ENCODE assay signal across 1 cellular context in the genomic region with DNA sequence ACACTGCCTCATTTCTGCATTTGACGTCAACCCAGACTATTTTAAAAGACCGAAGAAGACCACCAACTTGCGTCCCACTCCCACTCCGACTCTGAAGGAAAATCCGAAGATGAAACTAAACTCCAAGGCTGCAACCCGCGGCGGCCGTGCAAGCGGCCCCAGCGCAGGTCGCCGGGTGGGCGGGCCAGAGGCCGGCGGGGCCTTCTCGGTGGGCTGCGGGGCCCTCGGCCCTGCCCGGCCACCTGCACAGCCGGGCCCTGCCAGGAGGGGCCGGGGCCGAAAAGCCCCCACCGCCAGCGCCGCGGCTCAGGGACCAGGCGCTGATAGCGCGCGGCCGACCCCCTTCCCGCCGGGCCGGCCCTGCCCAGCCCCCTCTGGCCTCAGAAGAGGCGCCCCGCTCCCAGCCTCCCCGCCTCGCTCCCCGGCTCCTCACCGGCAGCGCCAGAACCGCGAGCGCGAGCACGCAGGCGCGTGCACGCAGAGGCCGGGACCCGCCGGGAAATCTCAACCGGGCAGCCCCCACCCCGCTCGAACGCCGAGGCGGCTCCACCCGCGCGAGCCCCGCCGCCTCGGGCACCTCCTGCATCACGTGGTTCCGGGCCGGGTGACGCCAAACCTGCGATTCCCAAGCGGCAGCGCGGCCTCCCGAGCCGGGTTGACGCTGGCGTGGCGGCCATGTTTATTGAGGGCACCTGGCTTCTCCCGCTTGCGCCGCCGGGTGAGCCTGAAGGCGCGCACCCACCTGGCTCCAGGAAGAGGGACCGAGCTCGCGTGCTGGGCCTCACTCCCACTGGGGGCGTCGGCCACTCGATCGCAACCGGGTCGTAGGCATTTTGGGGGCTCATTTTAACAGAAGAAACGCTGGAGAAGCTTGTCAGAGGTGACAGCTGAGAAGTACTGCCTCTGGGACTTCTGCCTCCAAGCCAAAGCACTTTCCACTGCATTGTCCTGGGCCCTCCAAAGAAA.
A peak's percentile ranks its signal among the peaks of the same experiment; 100 is the strongest.
TF ChIP-seq lines count a peak whose summit lies in the region.

A gene (minus strand): TSS at position 589 of the 966 bp plus-strand sequence. CDS start 1,170 bp downstream, outside the sequence.

TF ChIP-seq in HepG2, 621 proteins besides CTCF, POLR2A, EP300 and RAD21 (continued from another document and continues in another):
- TF ChIP-seq, protein P1, sequence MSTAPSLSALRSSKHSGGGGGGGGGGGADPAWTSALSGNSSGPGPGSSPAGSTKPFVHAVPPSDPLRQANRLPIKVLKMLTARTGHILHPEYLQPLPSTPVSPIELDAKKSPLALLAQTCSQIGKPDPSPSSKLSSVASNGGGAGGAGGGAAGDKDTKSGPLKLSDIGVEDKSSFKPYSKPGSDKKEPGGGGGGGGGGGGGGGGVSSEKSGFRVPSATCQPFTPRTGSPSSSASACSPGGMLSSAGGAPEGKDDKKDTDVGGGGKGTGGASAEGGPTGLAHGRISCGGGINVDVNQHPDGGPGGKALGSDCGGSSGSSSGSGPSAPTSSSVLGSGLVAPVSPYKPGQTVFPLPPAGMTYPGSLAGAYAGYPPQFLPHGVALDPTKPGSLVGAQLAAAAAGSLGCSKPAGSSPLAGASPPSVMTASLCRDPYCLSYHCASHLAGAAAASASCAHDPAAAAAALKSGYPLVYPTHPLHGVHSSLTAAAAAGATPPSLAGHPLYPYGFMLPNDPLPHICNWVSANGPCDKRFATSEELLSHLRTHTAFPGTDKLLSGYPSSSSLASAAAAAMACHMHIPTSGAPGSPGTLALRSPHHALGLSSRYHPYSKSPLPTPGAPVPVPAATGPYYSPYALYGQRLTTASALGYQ (CRISPR knock-in tag; IDR thresholded peaks at IDR 0.05): peak; percentile 56
- TF ChIP-seq SPEN (CRISPR knock-in tag; IDR thresholded peaks at IDR 0.05; ENCODE audit: low read depth) (peak; percentile 90), SKI (IDR thresholded peaks at IDR 0.05; ENCODE audit: partially characterized antibody) (peak; percentile 31), EEA1 (CRISPR knock-in tag; IDR thresholded peaks at IDR 0.05; ENCODE audit: borderline replicate concordance) (peak; percentile 29; the same call in 1 of the 2 replicates), ZNF572 (CRISPR knock-in tag; IDR thresholded peaks at IDR 0.05) (no peak), ZNF788 (CRISPR knock-in tag; IDR thresholded peaks at IDR 0.05; ENCODE audit: borderline replicate concordance) (peak; percentile 96; the same call in 1 of the 2 replicates), ZNF614 (CRISPR knock-in tag; IDR thresholded peaks at IDR 0.05; ENCODE audit: borderline replicate concordance) (peak; percentile 85; the same call in 1 of the 2 replicates), ZNF709 (CRISPR knock-in tag; IDR thresholded peaks at IDR 0.05) (peak; percentile 87), ZNF670 (CRISPR knock-in tag; IDR thresholded peaks at IDR 0.05; ENCODE audit: borderline replicate concordance) (no peak), RFXANK (CRISPR knock-in tag; IDR thresholded peaks at IDR 0.05) (no peak), ZFP41 (CRISPR knock-in tag; IDR thresholded peaks at IDR 0.05; ENCODE audit: borderline replicate concordance) (peak; percentile 98), HNRNPK (IDR thresholded peaks at IDR 0.05; ENCODE audit: low read depth, low read length, poor library complexity, severe bottlenecking) (peak; percentile 62), CBFB (CRISPR knock-in tag; IDR thresholded peaks at IDR 0.05) (peak; percentile 91), BRCA1 (CRISPR knock-in tag; IDR thresholded peaks at IDR 0.05) (no peak; the same call in 1 of the 2 replicates), HIVEP1 (CRISPR knock-in tag; IDR thresholded peaks at IDR 0.05) (peak; percentile 68), ISL2 (CRISPR knock-in tag; IDR thresholded peaks at IDR 0.05) (peak; percentile 61; the same call in 1 of the 2 replicates), ERF (CRISPR knock-in tag; IDR thresholded peaks at IDR 0.05) (peak; percentile 92), ZNF713 (CRISPR knock-in tag; IDR thresholded peaks at IDR 0.05) (0 out of 2 replicates have a peak, but pooled peaks have one; percentile 84), ZNF34 (CRISPR knock-in tag; IDR thresholded peaks at IDR 0.05; ENCODE audit: borderline replicate concordance) (peak; percentile 61; the same call in 1 of the 2 replicates), ZNF333 (CRISPR knock-in tag; IDR thresholded peaks at IDR 0.05; ENCODE audit: borderline replicate concordance) (peak; percentile 92; the same call in 1 of the 2 replicates), ELF1 (CRISPR knock-in tag; IDR thresholded peaks at IDR 0.05) (peak; percentile 82; the same call in 1 of the 2 replicates), MIXL1 (CRISPR knock-in tag; IDR thresholded peaks at IDR 0.05) (peak; percentile 26), ZFP36L1 (CRISPR knock-in tag; IDR thresholded peaks at IDR 0.05) (peak; percentile 88; the same call in 1 of the 2 replicates), LCORL (IDR thresholded peaks at IDR 0.05) (no peak), LCORL (CRISPR knock-in tag; IDR thresholded peaks at IDR 0.05) (0 out of 2 replicates have a peak, but pooled peaks have one; percentile 36), ZSCAN31 (CRISPR knock-in tag; IDR thresholded peaks at IDR 0.05; ENCODE audit: low read depth) (peak; percentile 88; the same call in 1 of the 2 replicates), TEAD3 (CRISPR knock-in tag; optimal IDR thresholded peaks at IDR 0.05; ENCODE audit: borderline replicate concordance) (peak; percentile 52), FOSL2 (CRISPR knock-in tag; IDR thresholded peaks at IDR 0.05) (peak; percentile 42; the same call in 1 of the 2 replicates), SMAD9 (CRISPR knock-in tag; IDR thresholded peaks at IDR 0.05) (0 out of 2 replicates have a peak, but pooled peaks have one; percentile 64), SMARCC2 (IDR thresholded peaks at IDR 0.05) (no peak), ZNF776 (CRISPR knock-in tag; IDR thresholded peaks at IDR 0.05) (peak; percentile 91), SRSF4 (IDR thresholded peaks at IDR 0.05; ENCODE audit: low read depth, low read length, poor library complexity, severe bottlenecking) (no peak), MTF1 (CRISPR knock-in tag; IDR thresholded peaks at IDR 0.05) (no peak), ZNF547 (CRISPR knock-in tag; IDR thresholded peaks at IDR 0.05) (peak; percentile 84; the same call in 1 of the 2 replicates), KLF12 (CRISPR knock-in tag; IDR thresholded peaks at IDR 0.05; ENCODE audit: borderline replicate concordance) (peak; percentile 64; the same call in 1 of the 2 replicates), ZNF292 (CRISPR knock-in tag; IDR thresholded peaks at IDR 0.05; ENCODE audit: borderline replicate concordance, low read depth) (0 out of 2 replicates have a peak, but pooled peaks have one; percentile 18), CREB1 (IDR thresholded peaks at IDR 0.05) (peak; percentile 65), CREB1 (CRISPR knock-in tag; IDR thresholded peaks at IDR 0.05) (no peak), KLF16 (CRISPR knock-in tag; IDR thresholded peaks at IDR 0.05) (peak; percentile 70 to 89; a peak in 3 of 4 replicates), REPIN1 (CRISPR knock-in tag; IDR thresholded peaks at IDR 0.05; ENCODE audit: borderline replicate concordance, low read depth) (peak; percentile 71; the same call in 1 of the 2 replicates), SP4 (CRISPR knock-in tag; IDR thresholded peaks at IDR 0.05) (no peak), KMT2A (CRISPR knock-in tag; IDR thresholded peaks at IDR 0.05) (peak; percentile 63; the same call in 1 of the 2 replicates), KLF9 (CRISPR knock-in tag; IDR thresholded peaks at IDR 0.05; ENCODE audit: low read depth) (no peak)
- TF ChIP-seq, protein P2, sequence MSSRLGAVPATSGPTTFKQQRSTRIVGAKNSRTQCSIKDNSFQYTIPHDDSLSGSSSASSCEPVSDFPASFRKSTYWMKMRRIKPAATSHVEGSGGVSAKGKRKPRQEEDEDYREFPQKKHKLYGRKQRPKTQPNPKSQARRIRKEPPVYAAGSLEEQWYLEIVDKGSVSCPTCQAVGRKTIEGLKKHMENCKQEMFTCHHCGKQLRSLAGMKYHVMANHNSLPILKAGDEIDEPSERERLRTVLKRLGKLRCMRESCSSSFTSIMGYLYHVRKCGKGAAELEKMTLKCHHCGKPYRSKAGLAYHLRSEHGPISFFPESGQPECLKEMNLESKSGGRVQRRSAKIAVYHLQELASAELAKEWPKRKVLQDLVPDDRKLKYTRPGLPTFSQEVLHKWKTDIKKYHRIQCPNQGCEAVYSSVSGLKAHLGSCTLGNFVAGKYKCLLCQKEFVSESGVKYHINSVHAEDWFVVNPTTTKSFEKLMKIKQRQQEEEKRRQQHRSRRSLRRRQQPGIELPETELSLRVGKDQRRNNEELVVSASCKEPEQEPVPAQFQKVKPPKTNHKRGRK (CRISPR knock-in tag; IDR thresholded peaks at IDR 0.05): peak; percentile 79; the same call in 1 of the 2 replicates
- TF ChIP-seq, protein P3, sequence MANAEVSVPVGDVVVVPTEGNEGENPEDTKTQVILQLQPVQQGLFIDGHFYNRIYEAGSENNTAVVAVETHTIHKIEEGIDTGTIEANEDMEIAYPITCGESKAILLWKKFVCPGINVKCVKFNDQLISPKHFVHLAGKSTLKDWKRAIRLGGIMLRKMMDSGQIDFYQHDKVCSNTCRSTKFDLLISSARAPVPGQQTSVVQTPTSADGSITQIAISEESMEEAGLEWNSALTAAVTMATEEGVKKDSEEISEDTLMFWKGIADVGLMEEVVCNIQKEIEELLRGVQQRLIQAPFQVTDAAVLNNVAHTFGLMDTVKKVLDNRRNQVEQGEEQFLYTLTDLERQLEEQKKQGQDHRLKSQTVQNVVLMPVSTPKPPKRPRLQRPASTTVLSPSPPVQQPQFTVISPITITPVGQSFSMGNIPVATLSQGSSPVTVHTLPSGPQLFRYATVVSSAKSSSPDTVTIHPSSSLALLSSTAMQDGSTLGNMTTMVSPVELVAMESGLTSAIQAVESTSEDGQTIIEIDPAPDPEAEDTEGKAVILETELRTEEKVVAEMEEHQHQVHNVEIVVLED (CRISPR knock-in tag; IDR thresholded peaks at IDR 0.05; ENCODE audit: borderline replicate concordance): peak; percentile 95
- TF ChIP-seq, protein P4, sequence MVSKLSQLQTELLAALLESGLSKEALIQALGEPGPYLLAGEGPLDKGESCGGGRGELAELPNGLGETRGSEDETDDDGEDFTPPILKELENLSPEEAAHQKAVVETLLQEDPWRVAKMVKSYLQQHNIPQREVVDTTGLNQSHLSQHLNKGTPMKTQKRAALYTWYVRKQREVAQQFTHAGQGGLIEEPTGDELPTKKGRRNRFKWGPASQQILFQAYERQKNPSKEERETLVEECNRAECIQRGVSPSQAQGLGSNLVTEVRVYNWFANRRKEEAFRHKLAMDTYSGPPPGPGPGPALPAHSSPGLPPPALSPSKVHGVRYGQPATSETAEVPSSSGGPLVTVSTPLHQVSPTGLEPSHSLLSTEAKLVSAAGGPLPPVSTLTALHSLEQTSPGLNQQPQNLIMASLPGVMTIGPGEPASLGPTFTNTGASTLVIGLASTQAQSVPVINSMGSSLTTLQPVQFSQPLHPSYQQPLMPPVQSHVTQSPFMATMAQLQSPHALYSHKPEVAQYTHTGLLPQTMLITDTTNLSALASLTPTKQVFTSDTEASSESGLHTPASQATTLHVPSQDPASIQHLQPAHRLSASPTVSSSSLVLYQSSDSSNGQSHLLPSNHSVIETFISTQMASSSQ (IDR thresholded peaks at IDR 0.05; ENCODE audit: low read depth): no peak
- TF ChIP-seq, protein P4 (CRISPR knock-in tag; IDR thresholded peaks at IDR 0.05; ENCODE audit: borderline replicate concordance): peak; percentile 58; the same call in 1 of the 2 replicates
- TF ChIP-seq, protein P5, sequence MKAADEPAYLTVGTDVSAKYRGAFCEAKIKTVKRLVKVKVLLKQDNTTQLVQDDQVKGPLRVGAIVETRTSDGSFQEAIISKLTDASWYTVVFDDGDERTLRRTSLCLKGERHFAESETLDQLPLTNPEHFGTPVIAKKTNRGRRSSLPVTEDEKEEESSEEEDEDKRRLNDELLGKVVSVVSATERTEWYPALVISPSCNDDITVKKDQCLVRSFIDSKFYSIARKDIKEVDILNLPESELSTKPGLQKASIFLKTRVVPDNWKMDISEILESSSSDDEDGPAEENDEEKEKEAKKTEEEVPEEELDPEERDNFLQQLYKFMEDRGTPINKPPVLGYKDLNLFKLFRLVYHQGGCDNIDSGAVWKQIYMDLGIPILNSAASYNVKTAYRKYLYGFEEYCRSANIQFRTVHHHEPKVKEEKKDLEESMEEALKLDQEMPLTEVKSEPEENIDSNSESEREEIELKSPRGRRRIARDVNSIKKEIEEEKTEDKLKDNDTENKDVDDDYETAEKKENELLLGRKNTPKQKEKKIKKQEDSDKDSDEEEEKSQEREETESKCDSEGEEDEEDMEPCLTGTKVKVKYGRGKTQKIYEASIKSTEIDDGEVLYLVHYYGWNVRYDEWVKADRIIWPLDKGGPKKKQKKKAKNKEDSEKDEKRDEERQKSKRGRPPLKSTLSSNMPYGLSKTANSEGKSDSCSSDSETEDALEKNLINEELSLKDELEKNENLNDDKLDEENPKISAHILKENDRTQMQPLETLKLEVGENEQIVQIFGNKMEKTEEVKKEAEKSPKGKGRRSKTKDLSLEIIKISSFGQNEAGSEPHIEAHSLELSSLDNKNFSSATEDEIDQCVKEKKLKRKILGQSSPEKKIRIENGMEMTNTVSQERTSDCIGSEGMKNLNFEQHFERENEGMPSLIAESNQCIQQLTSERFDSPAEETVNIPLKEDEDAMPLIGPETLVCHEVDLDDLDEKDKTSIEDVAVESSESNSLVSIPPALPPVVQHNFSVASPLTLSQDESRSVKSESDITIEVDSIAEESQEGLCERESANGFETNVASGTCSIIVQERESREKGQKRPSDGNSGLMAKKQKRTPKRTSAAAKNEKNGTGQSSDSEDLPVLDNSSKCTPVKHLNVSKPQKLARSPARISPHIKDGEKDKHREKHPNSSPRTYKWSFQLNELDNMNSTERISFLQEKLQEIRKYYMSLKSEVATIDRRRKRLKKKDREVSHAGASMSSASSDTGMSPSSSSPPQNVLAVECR (CRISPR knock-in tag; IDR thresholded peaks at IDR 0.05; ENCODE audit: borderline replicate concordance): peak; percentile 84; the same call in 1 of the 2 replicates
- TF ChIP-seq, protein P6, sequence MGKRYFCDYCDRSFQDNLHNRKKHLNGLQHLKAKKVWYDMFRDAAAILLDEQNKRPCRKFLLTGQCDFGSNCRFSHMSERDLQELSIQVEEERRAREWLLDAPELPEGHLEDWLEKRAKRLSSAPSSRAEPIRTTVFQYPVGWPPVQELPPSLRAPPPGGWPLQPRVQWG (CRISPR knock-in tag; IDR thresholded peaks at IDR 0.05; ENCODE audit: borderline replicate concordance, low read depth): no peak
